In genomic region chr11:21421930-21422329, GRCh38 we compare ENCODE assay signal across 34 cellular contexts.
"Had no signal": no experiment of that assay in that cellular context is flagged by ENCODE, and none has a peak within 500 bp of the region (broad histone marks: within the 10 kb centered on the region; RNA-seq: fewer than 3 reads in every experiment).

No MANE protein-coding gene starts in this region.

- ATAC-seq: activated CD4-positive, alpha-beta T cell treated with anti-CD3 and anti-CD28 coated beads for 36 hours; activated CD4-positive, CD25-positive, alpha-beta regulatory T cell treated with anti-CD3 and anti-CD28 coated beads, Interleukin-2, amount 50 U/mL, for 24 hours; activated CD8-positive, alpha-beta memory T cell treated with anti-CD3 and anti-CD28 coated beads, Interleukin-2, amount 10 ng/mL, durations not matched to agents 7 days and 5 days; activated CD8-positive, alpha-beta T cell treated with anti-CD3 and anti-CD28 coated beads, Interleukin-2, amount 10 ng/mL, durations not matched to agents 7 days and 5 days; activated naive CD4-positive, alpha-beta T cell treated with anti-CD3 and anti-CD28 coated beads, Interleukin-2, amount 50 U/mL, for 72 hours; body of pancreas; WTC11 had no signal

- H3K9me3 ChIP-seq: adrenal gland, body of pancreas, breast epithelium had no signal

- H3K36me3 ChIP-seq: adrenal gland, brain microvascular endothelial cell, breast epithelium, WERI-Rb-1 had no signal

- FAIRE-seq: astrocyte, TTC549 had no signal

- H3K27me3 ChIP-seq: adrenal gland, body of pancreas, brain microvascular endothelial cell, breast epithelium had no signal

- DNase-seq: activated CD4-positive, alpha-beta memory T cell treated with anti-CD3 and anti-CD28 coated beads, Interleukin-2, amount 10 ng/mL, durations not matched to agents 7 days and 5 days; activated CD4-positive, alpha-beta T cell treated with anti-CD3 and anti-CD28 coated beads for 1 hour; activated CD4-positive, alpha-beta T cell treated with anti-CD3 and anti-CD28 coated beads for 36 hours; activated CD4-positive, alpha-beta T cell treated with anti-CD3 and anti-CD28 coated beads for 48 hours; activated CD4-positive, alpha-beta T cell treated with anti-CD3 and anti-CD28 coated beads, Interleukin-2, amount 10 ng/mL, durations not matched to agents 7 days and 5 days; activated CD4-positive, alpha-beta T cell treated with anti-CD3 and anti-CD28 coated beads, Interleukin-2, amount 50 U/mL, for 48 hours; activated CD4-positive, CD25-positive, alpha-beta regulatory T cell; activated CD8-positive, alpha-beta memory T cell treated with anti-CD3 and anti-CD28 coated beads for 24 hours; activated CD8-positive, alpha-beta memory T cell treated with anti-CD3 and anti-CD28 coated beads, Interleukin-2, amount 10 ng/mL, durations not matched to agents 7 days and 5 days; activated CD8-positive, alpha-beta memory T cell treated with anti-CD3 and anti-CD28 coated beads, Interleukin-2, amount 50 U/mL, for 48 hours; activated CD8-positive, alpha-beta T cell treated with anti-CD3 and anti-CD28 coated beads, Interleukin-2, amount 10 ng/mL, durations not matched to agents 7 days and 5 days; activated effector memory CD4-positive, alpha-beta T cell treated with Interleukin-2 at 50 U/mL for 16 hours; activated gamma-delta T cell; activated naive CD4-positive, alpha-beta T cell treated with anti-CD3 and anti-CD28 coated beads, Interleukin-2, amount 10 ng/mL, durations not matched to agents 7 days and 5 days; activated naive CD4-positive, alpha-beta T cell treated with Interleukin-2 at 50 U/mL for 16 hours; activated naive CD8-positive, alpha-beta T cell treated with anti-CD3 and anti-CD28 coated beads for 36 hours; activated T-cell treated with anti-CD3 and anti-CD28 coated beads, Interleukin-2, amount 50 U/mL, for 24 hours; activated T-cell treated with anti-CD3 and anti-CD28 coated beads, Interleukin-2, amount 50 U/mL, for 48 hours; adrenal gland; amniotic stem cell; aorta; body of pancreas; brain microvascular endothelial cell; central memory CD4-positive, alpha-beta T cell; T-helper 1 cell; T-helper 2 cell; T-helper 9 cell; WERI-Rb-1 had no signal

- H3K4me3 ChIP-seq: adrenal gland, body of pancreas, breast epithelium had no signal

- H3K27ac ChIP-seq: adrenal gland, body of pancreas, brain microvascular endothelial cell, breast epithelium, WERI-Rb-1 had no signal

- H3K4me1 ChIP-seq: adrenal gland, body of pancreas, breast epithelium had no signal
